Comparison of ENCODE assay signal across 22 cellular contexts in the genomic region with DNA sequence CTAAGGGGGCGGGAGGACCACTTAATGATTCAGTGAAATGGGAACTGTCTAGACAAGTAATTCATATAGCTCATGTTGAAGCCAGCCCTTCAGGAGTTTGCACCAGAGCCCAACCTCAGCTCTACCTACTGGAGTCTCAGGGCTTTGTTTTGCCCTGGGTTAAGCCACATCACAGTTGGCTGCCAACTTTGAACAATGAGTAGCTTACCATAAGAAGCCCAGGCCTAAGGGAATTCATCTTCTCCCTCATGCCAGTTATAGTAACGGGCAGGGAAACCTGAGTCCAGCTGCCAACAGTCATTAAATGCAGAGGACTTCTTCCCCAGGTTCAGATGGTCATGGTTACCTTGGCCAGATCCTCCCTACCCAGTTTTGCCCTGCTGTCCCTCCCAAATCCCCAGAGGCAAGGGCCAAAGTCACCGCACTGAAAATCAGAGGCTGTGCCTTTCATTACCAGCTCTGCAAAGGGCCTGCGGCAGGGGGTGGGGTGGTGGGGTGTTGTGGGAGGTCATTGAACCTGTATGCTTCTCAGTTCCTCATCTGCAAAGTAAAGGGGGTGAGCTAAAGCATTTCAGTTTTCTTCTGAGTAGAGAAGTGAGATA.
DNase-seq lines count a peak whose midpoint lies in the region; ATAC-seq, FAIRE-seq and TF ChIP-seq lines count a peak whose summit lies in the region.
"Had no signal": no experiment of that assay in that cellular context is flagged by ENCODE, and none has a peak within 500 bp of the region (broad histone marks: within the 10 kb centered on the region; RNA-seq: fewer than 3 reads in every experiment).

No MANE protein-coding gene starts in this region.

- no peak for FAIRE-seq in frontal cortex (lab: Jason Lieb, UNC)
- FAIRE-seq: colon had no signal

- H3K36me3 Mint-ChIP-seq in activated naive CD4-positive, alpha-beta T cell treated with anti-CD3 and anti-CD28 coated beads, Interleukin-2, amount 10 ng/mL, durations not matched to agents 7 days and 5 days: no peaks in the 10 kb centered on the region
- H3K36me3 Mint-ChIP-seq: natural killer cell; stimulated activated effector memory CD8-positive, alpha-beta T cell treated with anti-CD3 and anti-CD28 coated beads, Interleukin-12 subunit alpha, Interleukin-12 subunit beta, amount 100 ng/mL, for 72 hours had no signal

- H3K27ac Mint-ChIP-seq in activated naive CD4-positive, alpha-beta T cell treated with anti-CD3 and anti-CD28 coated beads, Interleukin-2, amount 10 ng/mL, durations not matched to agents 7 days and 5 days: no peak overlapping the region
- H3K27ac Mint-ChIP-seq: natural killer cell; stimulated activated effector memory CD8-positive, alpha-beta T cell treated with anti-CD3 and anti-CD28 coated beads, Interleukin-12 subunit alpha, Interleukin-12 subunit beta, amount 100 ng/mL, for 72 hours; T-helper 17 cell had no signal

- H3K27me3 Mint-ChIP-seq in activated naive CD4-positive, alpha-beta T cell treated with anti-CD3 and anti-CD28 coated beads, Interleukin-2, amount 10 ng/mL, durations not matched to agents 7 days and 5 days: peaks cover 7% of the 10 kb centered on the region

- ATAC-seq in left ventricle myocardium superior (peak; percentile 16), HG03066 (IDR thresholded peaks at IDR 0.05; ENCODE audit: low read depth, unreplicated experiment) (peak; percentile 87), GM18505 (IDR thresholded peaks at IDR 0.05; ENCODE audit: unreplicated experiment) (no peak), Right ventricle myocardium superior (ENCODE audit: poor library complexity) (no peak)
- ATAC-seq: natural killer cell; stimulated activated effector memory CD8-positive, alpha-beta T cell treated with anti-CD3 and anti-CD28 coated beads, Interleukin-12 subunit alpha, Interleukin-12 subunit beta, amount 100 ng/mL, for 72 hours; T-helper 17 cell had no signal

- no peak for DNase-seq in left ventricle myocardium superior
- no peak for DNase-seq in right atrium auricular region (ENCODE audit: low spot score)
- DNase-seq in mammary epithelial cell: peak; percentile 81
- no peak for DNase-seq in activated naive CD4-positive, alpha-beta T cell treated with anti-CD3 and anti-CD28 coated beads, Interleukin-2, amount 10 ng/mL, durations not matched to agents 7 days and 5 days
- DNase-seq in frontal cortex (ENCODE audit: low spot score in 2 of 2): no peak
- no peak for DNase-seq in Right ventricle myocardium superior
- DNase-seq: activated CD4-positive, CD25-positive, alpha-beta regulatory T cell treated with anti-CD3 and anti-CD28 coated beads, Interleukin-2, amount 50 U/mL, for 72 hours; activated effector memory CD4-positive, alpha-beta T cell treated with Interleukin-2 at 50 U/mL for 16 hours; amniotic stem cell; DMS 273 treated with DMSO at 0.1 percent for 48 hours; natural killer cell; NCI-H1436 treated with DMSO at 0.1 percent for 48 hours; NCI-H345; SHP77; T-helper 17 cell had no signal

- no peaks in the 10 kb centered on the region for H3K9me3 Mint-ChIP-seq in activated naive CD4-positive, alpha-beta T cell treated with anti-CD3 and anti-CD28 coated beads, Interleukin-2, amount 10 ng/mL, durations not matched to agents 7 days and 5 days
- H3K9me3 Mint-ChIP-seq: natural killer cell; stimulated activated effector memory CD8-positive, alpha-beta T cell treated with anti-CD3 and anti-CD28 coated beads, Interleukin-12 subunit alpha, Interleukin-12 subunit beta, amount 100 ng/mL, for 72 hours had no signal

- H3K36me3 ChIP-seq in right atrium auricular region (no peaks in the 10 kb centered on the region), mammary epithelial cell (ENCODE audit: insufficient read depth, low read length) (no peaks in the 10 kb centered on the region)
- H3K36me3 ChIP-seq: BLaER1 treated with 17β-estradiol and CSF1 and Interleukin-3, amounts not matched to agents 10 nM and 100 nM; tibial nerve had no signal

- H3K27ac ChIP-seq in right atrium auricular region: no peak overlapping the region
- H3K27ac ChIP-seq in mammary epithelial cell (ENCODE audit: insufficient read depth, low read depth, low read length): peak overlapping the region; percentile 36
- H3K27ac ChIP-seq: 22Rv1; BLaER1 treated with 17β-estradiol and CSF1 and Interleukin-3, amounts not matched to agents 10 nM and 100 nM; tibial nerve had no signal

- 0% methylated on average over 4 of the region's 4 CpGs for WGBS in mammary epithelial cell (ENCODE audit: low coverage, missing lambda C conversion rate)

- H4K20me1 ChIP-seq in mammary epithelial cell (ENCODE audit: insufficient read depth, low read length): no peaks in the 10 kb centered on the region
- H4K20me1 ChIP-seq: BLaER1 treated with 17β-estradiol and CSF1 and Interleukin-3, amounts not matched to agents 10 nM and 100 nM had no signal

- dilution Hi-C loops in mammary epithelial cell (cut with HindIII; ENCODE audit: low sequenced_read_pairs): loop anchor here (5.0 kb wide), 1 partner anchor 36 kb away; no protein-coding TSS in a partner anchor

- CTCF ChIA-PET in mammary epithelial cell (lab: Charles Lee; ENCODE audit: low non-redundant PET): no interaction called here
- CTCF ChIA-PET in activated naive CD4-positive, alpha-beta T cell treated with anti-CD3 and anti-CD28 coated beads, Interleukin-2, amount 10 ng/mL, durations not matched to agents 7 days and 5 days (lab: Charles Lee): no interaction called here

- H3K9me3 ChIP-seq in right atrium auricular region (no peaks in the 10 kb centered on the region), mammary epithelial cell (replicated peaks; ENCODE audit: insufficient read depth, low read length) (no peaks in the 10 kb centered on the region)
- H3K9me3 ChIP-seq: tibial nerve had no signal

- in situ Hi-C loops in mammary epithelial cell (cut with MboI; ENCODE audit: low sequenced_read_pairs in 2 of 2): no loop called here

- H3K9ac ChIP-seq in mammary epithelial cell (ENCODE audit: insufficient read depth, low read length): no peak overlapping the region
- H3K9ac ChIP-seq: BLaER1 treated with 17β-estradiol and CSF1 and Interleukin-3, amounts not matched to agents 10 nM and 100 nM had no signal

- H3K4me3 ChIP-seq in right atrium auricular region (no peak overlapping the region), mammary epithelial cell (replicated peaks in 1 of 3; ENCODE audit: insufficient read depth in 1 of 3, low read depth in 2 of 3, low read length in 3 of 3) (no peak overlapping the region)
- H3K4me3 ChIP-seq: BLaER1 treated with 17β-estradiol and CSF1 and Interleukin-3, amounts not matched to agents 10 nM and 100 nM; tibial nerve had no signal

- intact Hi-C loops in left ventricle myocardium superior (cut with micrococcal nuclease): no loop called here
- intact Hi-C loops in mammary epithelial cell (cut with micrococcal nuclease): no loop called here
- intact Hi-C loops in Right ventricle myocardium superior (cut with DNase I): no loop called here

- H3K4me2 ChIP-seq in mammary epithelial cell (ENCODE audit: insufficient read depth, low read depth, low read length): peak overlapping the region; percentile 28
- H3K4me2 ChIP-seq: BLaER1 treated with 17β-estradiol and CSF1 and Interleukin-3, amounts not matched to agents 10 nM and 100 nM had no signal

- no peak for TF ChIP-seq POLR2A in GM18505 (IDR thresholded peaks at IDR 0.05; ENCODE audit: borderline replicate concordance, extremely low read depth, insufficient read depth, insufficient read length)

- no peaks in the 10 kb centered on the region for H3K79me2 ChIP-seq in mammary epithelial cell (ENCODE audit: insufficient read depth, low read length)

- H3K4me1 ChIP-seq in right atrium auricular region (peaks cover 0 to 14% of the 10 kb centered on the region in 2 donors), mammary epithelial cell (ENCODE audit: insufficient read depth, low read length) (peaks cover 15% of the 10 kb centered on the region)
- H3K4me1 ChIP-seq: BLaER1 treated with 17β-estradiol and CSF1 and Interleukin-3, amounts not matched to agents 10 nM and 100 nM had no signal

- BruUV-seq in mammary epithelial cell (replicated peaks; lab: Mats Ljungman, UMichigan): no TSS peak

- no peak for TF ChIP-seq CTCF in right atrium auricular region (IDR thresholded peaks at IDR 0.05)
- TF ChIP-seq CTCF in mammary epithelial cell (conservative IDR thresholded peaks at IDR 0.05 in 1 of 2, IDR thresholded peaks at IDR 0.05 in 1 of 2; ENCODE audit: extremely low read depth in 1 of 2, insufficient read depth in 1 of 2, low read depth in 1 of 2, low read length in 2 of 2): no peak

- H3K27me3 ChIP-seq in right atrium auricular region (no peaks in the 10 kb centered on the region), mammary epithelial cell (ENCODE audit: insufficient read depth, low read length) (no peaks in the 10 kb centered on the region)
- H3K27me3 ChIP-seq: BLaER1 treated with 17β-estradiol and CSF1 and Interleukin-3, amounts not matched to agents 10 nM and 100 nM; tibial nerve had no signal

- peak overlapping the region; percentile 43 for H2AFZ ChIP-seq in mammary epithelial cell (ENCODE audit: low read depth, low read length)

- no peaks in the 10 kb centered on the region for H3K4me1 Mint-ChIP-seq in activated naive CD4-positive, alpha-beta T cell treated with anti-CD3 and anti-CD28 coated beads, Interleukin-2, amount 10 ng/mL, durations not matched to agents 7 days and 5 days
- H3K4me1 Mint-ChIP-seq: natural killer cell; stimulated activated effector memory CD8-positive, alpha-beta T cell treated with anti-CD3 and anti-CD28 coated beads, Interleukin-12 subunit alpha, Interleukin-12 subunit beta, amount 100 ng/mL, for 72 hours; T-helper 17 cell had no signal

- no peak overlapping the region for H3K4me3 Mint-ChIP-seq in activated naive CD4-positive, alpha-beta T cell treated with anti-CD3 and anti-CD28 coated beads, Interleukin-2, amount 10 ng/mL, durations not matched to agents 7 days and 5 days
- H3K4me3 Mint-ChIP-seq: natural killer cell; stimulated activated effector memory CD8-positive, alpha-beta T cell treated with anti-CD3 and anti-CD28 coated beads, Interleukin-12 subunit alpha, Interleukin-12 subunit beta, amount 100 ng/mL, for 72 hours; T-helper 17 cell had no signal

Comparison
In these comparisons a context has a peak if more than half of its experiments do, and no peak if none do; other contexts are left out.
1. ATAC-seq: peak in left ventricle myocardium superior (single experiment) and HG03066 (single experiment); none in GM18505 (single experiment) and Right ventricle myocardium superior (single experiment).